ENCODE assay signal across 1 cellular context in the genomic region with DNA sequence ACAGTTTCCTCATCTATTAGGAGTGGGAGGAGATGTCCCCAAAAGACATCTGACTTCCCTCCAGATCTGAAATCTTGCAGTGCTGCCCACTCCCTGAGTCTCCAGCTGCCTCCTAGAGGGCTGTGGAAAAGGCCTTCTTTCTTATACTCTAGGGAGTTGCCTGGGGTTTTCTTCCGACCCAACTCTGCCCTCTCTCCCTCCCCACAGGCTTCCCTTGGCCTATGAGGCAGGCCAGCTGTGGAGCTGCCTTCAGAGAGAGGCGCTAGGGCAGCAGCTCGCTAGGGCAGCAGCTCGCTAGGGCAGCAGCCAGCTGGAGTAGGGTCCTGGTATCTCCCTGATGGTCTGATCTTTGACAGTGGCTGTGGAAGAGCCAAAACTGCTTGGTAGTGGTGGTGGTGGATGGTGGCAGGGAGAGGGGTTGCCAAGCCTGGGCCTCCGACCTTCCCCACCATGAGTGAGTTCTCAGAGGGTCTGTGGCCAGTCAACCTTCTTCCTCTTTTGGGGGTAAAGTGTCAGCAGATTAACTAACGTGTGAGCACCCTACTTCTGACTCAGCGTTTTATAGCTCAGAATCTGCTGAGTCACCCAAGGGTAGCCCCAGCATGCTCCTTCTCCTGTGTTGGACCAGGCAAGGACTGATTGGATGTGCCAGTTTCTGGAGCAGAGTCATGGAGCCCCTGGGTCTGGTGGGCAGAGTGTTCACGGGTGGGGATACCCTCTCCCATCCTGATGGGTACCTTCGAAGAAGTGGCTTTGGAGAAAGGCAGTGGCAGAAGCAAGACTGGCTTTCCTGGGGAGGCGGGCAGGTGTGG.
TF ChIP-seq lines count a peak whose summit lies in the region.

No MANE protein-coding gene starts in this region.

TF ChIP-seq in HepG2, 621 proteins besides CTCF, POLR2A, EP300 and RAD21:
- TF ChIP-seq, protein P1, sequence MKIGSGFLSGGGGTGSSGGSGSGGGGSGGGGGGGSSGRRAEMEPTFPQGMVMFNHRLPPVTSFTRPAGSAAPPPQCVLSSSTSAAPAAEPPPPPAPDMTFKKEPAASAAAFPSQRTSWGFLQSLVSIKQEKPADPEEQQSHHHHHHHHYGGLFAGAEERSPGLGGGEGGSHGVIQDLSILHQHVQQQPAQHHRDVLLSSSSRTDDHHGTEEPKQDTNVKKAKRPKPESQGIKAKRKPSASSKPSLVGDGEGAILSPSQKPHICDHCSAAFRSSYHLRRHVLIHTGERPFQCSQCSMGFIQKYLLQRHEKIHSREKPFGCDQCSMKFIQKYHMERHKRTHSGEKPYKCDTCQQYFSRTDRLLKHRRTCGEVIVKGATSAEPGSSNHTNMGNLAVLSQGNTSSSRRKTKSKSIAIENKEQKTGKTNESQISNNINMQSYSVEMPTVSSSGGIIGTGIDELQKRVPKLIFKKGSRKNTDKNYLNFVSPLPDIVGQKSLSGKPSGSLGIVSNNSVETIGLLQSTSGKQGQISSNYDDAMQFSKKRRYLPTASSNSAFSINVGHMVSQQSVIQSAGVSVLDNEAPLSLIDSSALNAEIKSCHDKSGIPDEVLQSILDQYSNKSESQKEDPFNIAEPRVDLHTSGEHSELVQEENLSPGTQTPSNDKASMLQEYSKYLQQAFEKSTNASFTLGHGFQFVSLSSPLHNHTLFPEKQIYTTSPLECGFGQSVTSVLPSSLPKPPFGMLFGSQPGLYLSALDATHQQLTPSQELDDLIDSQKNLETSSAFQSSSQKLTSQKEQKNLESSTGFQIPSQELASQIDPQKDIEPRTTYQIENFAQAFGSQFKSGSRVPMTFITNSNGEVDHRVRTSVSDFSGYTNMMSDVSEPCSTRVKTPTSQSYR (CRISPR knock-in tag; IDR thresholded peaks at IDR 0.05; ENCODE audit: borderline replicate concordance), result no peak
- TF ChIP-seq MAFK (conservative IDR thresholded peaks at IDR 0.05 in 1 of 2, IDR thresholded peaks at IDR 0.05 in 1 of 2; ENCODE audit: low read length in 2 of 2), result peak; percentile 97 to 98
- no peak for TF ChIP-seq MXI1 (IDR thresholded peaks at IDR 0.05; ENCODE audit: borderline replicate concordance, low read depth, low read length)
- TF ChIP-seq YEATS2 (CRISPR knock-in tag; IDR thresholded peaks at IDR 0.05; ENCODE audit: borderline replicate concordance), result no peak
- TF ChIP-seq, protein P2, sequence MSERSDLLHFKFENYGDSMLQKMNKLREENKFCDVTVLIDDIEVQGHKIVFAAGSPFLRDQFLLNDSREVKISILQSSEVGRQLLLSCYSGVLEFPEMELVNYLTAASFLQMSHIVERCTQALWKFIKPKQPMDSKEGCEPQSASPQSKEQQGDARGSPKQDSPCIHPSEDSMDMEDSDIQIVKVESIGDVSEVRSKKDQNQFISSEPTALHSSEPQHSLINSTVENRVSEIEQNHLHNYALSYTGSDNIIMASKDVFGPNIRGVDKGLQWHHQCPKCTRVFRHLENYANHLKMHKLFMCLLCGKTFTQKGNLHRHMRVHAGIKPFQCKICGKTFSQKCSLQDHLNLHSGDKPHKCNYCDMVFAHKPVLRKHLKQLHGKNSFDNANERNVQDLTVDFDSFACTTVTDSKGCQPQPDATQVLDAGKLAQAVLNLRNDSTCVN (CRISPR knock-in tag; IDR thresholded peaks at IDR 0.05; ENCODE audit: borderline replicate concordance), result no peak
- peak; percentile 56; the same call in 1 of the 2 replicates for TF ChIP-seq NFE2 (CRISPR knock-in tag; IDR thresholded peaks at IDR 0.05)
- TF ChIP-seq, protein P3, sequence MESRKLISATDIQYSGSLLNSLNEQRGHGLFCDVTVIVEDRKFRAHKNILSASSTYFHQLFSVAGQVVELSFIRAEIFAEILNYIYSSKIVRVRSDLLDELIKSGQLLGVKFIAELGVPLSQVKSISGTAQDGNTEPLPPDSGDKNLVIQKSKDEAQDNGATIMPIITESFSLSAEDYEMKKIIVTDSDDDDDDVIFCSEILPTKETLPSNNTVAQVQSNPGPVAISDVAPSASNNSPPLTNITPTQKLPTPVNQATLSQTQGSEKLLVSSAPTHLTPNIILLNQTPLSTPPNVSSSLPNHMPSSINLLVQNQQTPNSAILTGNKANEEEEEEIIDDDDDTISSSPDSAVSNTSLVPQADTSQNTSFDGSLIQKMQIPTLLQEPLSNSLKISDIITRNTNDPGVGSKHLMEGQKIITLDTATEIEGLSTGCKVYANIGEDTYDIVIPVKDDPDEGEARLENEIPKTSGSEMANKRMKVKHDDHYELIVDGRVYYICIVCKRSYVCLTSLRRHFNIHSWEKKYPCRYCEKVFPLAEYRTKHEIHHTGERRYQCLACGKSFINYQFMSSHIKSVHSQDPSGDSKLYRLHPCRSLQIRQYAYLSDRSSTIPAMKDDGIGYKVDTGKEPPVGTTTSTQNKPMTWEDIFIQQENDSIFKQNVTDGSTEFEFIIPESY (CRISPR knock-in tag; IDR thresholded peaks at IDR 0.05), result peak; percentile 77
- TF ChIP-seq JARID2 (CRISPR knock-in tag; IDR thresholded peaks at IDR 0.05; ENCODE audit: insufficient replicate concordance), result no peak
- peak; percentile 78 for TF ChIP-seq MAFG (CRISPR knock-in tag; IDR thresholded peaks at IDR 0.05)
- TF ChIP-seq JDP2 (CRISPR knock-in tag; IDR thresholded peaks at IDR 0.05; ENCODE audit: borderline replicate concordance), result no peak
- peak; percentile 93 for TF ChIP-seq NFE2L2 (IDR thresholded peaks at IDR 0.05; ENCODE audit: low read length)
- no peak for TF ChIP-seq ZNF562 (CRISPR knock-in tag; IDR thresholded peaks at IDR 0.05; ENCODE audit: borderline replicate concordance)
- no peak for TF ChIP-seq ELF1 (CRISPR knock-in tag; IDR thresholded peaks at IDR 0.05)
- peak; percentile 97 for TF ChIP-seq MAFF (IDR thresholded peaks at IDR 0.05; ENCODE audit: low read depth, low read length)
- TF ChIP-seq GTF2F1 (IDR thresholded peaks at IDR 0.05; ENCODE audit: low read length), result no peak
